Comparison of ENCODE assay signal across 10 cellular contexts in the genomic region with DNA sequence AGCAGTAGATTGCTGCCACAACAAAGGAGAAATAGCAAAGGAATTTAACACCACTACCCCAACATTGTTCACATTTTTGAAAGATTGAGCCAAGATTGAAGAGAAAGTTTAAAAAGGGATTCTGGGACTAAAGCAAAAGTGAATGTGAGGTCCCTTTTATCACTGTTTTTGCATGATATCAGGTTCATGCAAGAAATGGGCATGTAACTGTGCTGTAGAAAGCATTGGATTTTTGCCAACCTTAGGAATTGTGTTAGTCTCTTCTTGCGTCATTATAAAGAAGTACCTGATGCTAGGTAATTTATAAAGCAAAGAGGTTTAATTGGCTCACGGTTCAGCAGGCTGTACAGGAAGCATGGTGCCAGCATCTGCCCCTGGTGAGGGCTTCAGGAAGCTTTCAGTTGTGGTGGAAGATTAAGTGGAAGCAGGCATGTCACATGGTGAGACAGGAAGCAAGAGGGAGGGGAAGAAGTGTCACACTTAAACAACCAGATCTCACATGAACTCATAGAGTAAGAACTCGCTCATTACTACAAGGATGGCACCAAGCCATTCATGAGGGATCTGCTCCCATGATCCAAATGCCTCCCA.
DNase-seq lines count a peak whose midpoint lies in the region.
"Had no signal": no experiment of that assay in that cellular context is flagged by ENCODE, and none has a peak within 500 bp of the region (broad histone marks: within the 10 kb centered on the region; RNA-seq: fewer than 3 reads in every experiment).

No MANE protein-coding gene starts in this region.

- in situ Hi-C loops in KBM-7 (cut with MboI; ENCODE audit: low pct_unique_long_range_greater_than_20kb, low sequenced_read_pairs), result no loop called here

- DNase-seq in DMS 273 (lab: John Stamatoyannopoulos, UW; ENCODE audit: unreplicated experiment) (peak; percentile 7), DMS 273 treated with DMSO at 0.1 percent for 48 hours (lab: John Stamatoyannopoulos, UW) (no peak), KBM-7 (peak; percentile 55), amniotic epithelial cell (ENCODE audit: low read depth) (peak; percentile 16), iris pigment epithelial cell (ENCODE audit: low read depth) (peak; percentile 18), NCI-H748 treated with DMSO at 0.1 percent for 48 hours (lab: John Stamatoyannopoulos, UW) (no peak), T-helper 9 cell (no peak), NCI-H510A treated with DMSO at 0.1 percent for 48 hours (lab: John Stamatoyannopoulos, UW) (no peak)
- DNase-seq: NCI-H446, thyroid gland had no signal

Comparison
In these comparisons a context has a peak if more than half of its experiments do, and no peak if none do; other contexts are left out.
1. DNase-seq: peak in DMS 273 (single experiment), KBM-7 (single experiment), amniotic epithelial cell (single experiment) and iris pigment epithelial cell (single experiment); none in DMS 273 treated with DMSO at 0.1 percent for 48 hours (single experiment), NCI-H748 treated with DMSO at 0.1 percent for 48 hours (single experiment), T-helper 9 cell (single experiment) and NCI-H510A treated with DMSO at 0.1 percent for 48 hours (single experiment).